In genomic region chr6:107491791-107492674, GRCh38 we compare ENCODE assay signal across 8 cellular contexts. TPM values are rescaled to one million over a fixed set of nuclear protein-coding genes. Genes with fewer than 3 reads are reported as not detected.
A peak's percentile ranks its signal among the peaks of the same experiment; 100 is the strongest.
DNase-seq lines count a peak whose midpoint lies in the region; ATAC-seq, FAIRE-seq and TF ChIP-seq lines count a peak whose summit lies in the region.

No MANE protein-coding gene starts in this region.

- H3K4me3 ChIP-seq in CD4-positive, alpha-beta memory T cell (ENCODE audit: low read length in 2 of 2): no peak overlapping the region

- no peaks in the 10 kb centered on the region for H3K9me3 Mint-ChIP-seq in CD4-positive, alpha-beta memory T cell
- no peaks in the 10 kb centered on the region for H3K9me3 Mint-ChIP-seq in nephron progenitor cell

- peaks cover 12 to 29% (median 19%) of the 10 kb centered on the region in 4 donors for H3K4me1 Mint-ChIP-seq in CD4-positive, alpha-beta memory T cell
- H3K4me1 Mint-ChIP-seq in nephron progenitor cell: peaks cover 18% of the 10 kb centered on the region

- intact Hi-C loops in CD4-positive, alpha-beta memory T cell (cut with micrococcal nuclease): no loop called here

- H3K27ac Mint-ChIP-seq in CD4-positive, alpha-beta memory T cell: no peak overlapping the region
- peak overlapping the region; percentile 57 for H3K27ac Mint-ChIP-seq in nephron progenitor cell

- H3K27me3 Mint-ChIP-seq in CD4-positive, alpha-beta memory T cell: peaks cover 28 to 39% of the 10 kb centered on the region in 2 donors
- H3K27me3 Mint-ChIP-seq in nephron progenitor cell (ENCODE audit: low read depth, poor library complexity): peaks cover 14% of the 10 kb centered on the region

- TF ChIP-seq POLR2A in H54 (IDR thresholded peaks at IDR 0.05; ENCODE audit: low read depth, low read length): no peak

- peak; percentile 66 for FAIRE-seq in endometrium (lab: Jason Lieb, UNC)
- FAIRE-seq in H54 (lab: Jason Lieb, UNC): no peak

- peaks cover 0 to 7% of the 10 kb centered on the region in 2 donors for H3K36me3 Mint-ChIP-seq in CD4-positive, alpha-beta memory T cell
- H3K36me3 Mint-ChIP-seq in nephron progenitor cell (ENCODE audit: low read depth): no peaks in the 10 kb centered on the region

- no peak for DNase-seq in CD4-positive, alpha-beta memory T cell
- DNase-seq in NCI-H1105 (lab: John Stamatoyannopoulos, UW) (peak; percentile 1), nephron progenitor cell (no peak), H54 (ENCODE audit: insufficient read length, low spot score) (no peak), dermis blood vessel endothelial cell (no peak)
- DNase-seq in activated CD4-positive, CD25-positive, alpha-beta regulatory T cell treated with anti-CD3 and anti-CD28 coated beads, Interleukin-2, amount 50 U/mL, for 72 hours: no peak

- POLR2A ChIA-PET in CD4-positive, alpha-beta memory T cell (lab: Charles Lee; ENCODE audit: partially characterized antibody): interaction anchor here (6.3 kb wide), 1 partner anchor 32 kb away, joined by 29 read pairs; the partner anchor contains the start of gene PDSS2

- TF ChIP-seq CTCF in nephron progenitor cell (IDR thresholded peaks at IDR 0.05): no peak

- H3K27me3 ChIP-seq in CD4-positive, alpha-beta memory T cell (ENCODE audit: insufficient read depth, low read length): peaks cover 32% of the 10 kb centered on the region

- no peaks in the 10 kb centered on the region for H3K36me3 ChIP-seq in CD4-positive, alpha-beta memory T cell (ENCODE audit: insufficient read depth, low read length)

- H3K9me3 ChIP-seq in CD4-positive, alpha-beta memory T cell (ENCODE audit: control insufficient read depth in 1 of 2, low read length in 2 of 2): no peaks in the 10 kb centered on the region

- CTCF ChIA-PET in CD4-positive, alpha-beta memory T cell (lab: Charles Lee; ENCODE audit: partially characterized antibody): no interaction called here

- H3K4me1 ChIP-seq in CD4-positive, alpha-beta memory T cell (ENCODE audit: insufficient read depth, low read length): peaks cover 31% of the 10 kb centered on the region

- ATAC-seq in HG02884 (IDR thresholded peaks at IDR 0.05; ENCODE audit: unreplicated experiment): no peak

- peak overlapping the region; percentile 62 to 89 (median 82) for H3K4me3 Mint-ChIP-seq in CD4-positive, alpha-beta memory T cell
- no peak overlapping the region for H3K4me3 Mint-ChIP-seq in nephron progenitor cell

- no peak overlapping the region for H3K27ac ChIP-seq in CD4-positive, alpha-beta memory T cell (ENCODE audit: low read depth, low read length)

RNA-seq across cellular contexts. Expression of gene SOBP, which starts 2.1 kb away (rescaled TPM):
- not detected for total RNA-seq in CD4-positive, alpha-beta memory T cell
- polyA plus RNA-seq in CD4-positive, alpha-beta memory T cell: under 1 TPM in 1 of 2 donors, not detected in 1; 0.10 TPM
- total RNA-seq in dermis blood vessel endothelial cell: 0.42 and 1.0 TPM in 2 replicates

RNA-seq across cellular contexts. Expression of gene PDSS2, which starts 32.7 kb away (rescaled TPM):
- 10 to 100 TPM in 1 of 2 experiments, 1 to 10 TPM in 1; 10.0 to 11.4 TPM for total RNA-seq in CD4-positive, alpha-beta memory T cell
- polyA plus RNA-seq in CD4-positive, alpha-beta memory T cell: 10 to 100 TPM; 13.0 to 14.3 TPM
- total RNA-seq in dermis blood vessel endothelial cell: 6.6 and 9.1 TPM in 2 replicates
